In the genomic region with DNA sequence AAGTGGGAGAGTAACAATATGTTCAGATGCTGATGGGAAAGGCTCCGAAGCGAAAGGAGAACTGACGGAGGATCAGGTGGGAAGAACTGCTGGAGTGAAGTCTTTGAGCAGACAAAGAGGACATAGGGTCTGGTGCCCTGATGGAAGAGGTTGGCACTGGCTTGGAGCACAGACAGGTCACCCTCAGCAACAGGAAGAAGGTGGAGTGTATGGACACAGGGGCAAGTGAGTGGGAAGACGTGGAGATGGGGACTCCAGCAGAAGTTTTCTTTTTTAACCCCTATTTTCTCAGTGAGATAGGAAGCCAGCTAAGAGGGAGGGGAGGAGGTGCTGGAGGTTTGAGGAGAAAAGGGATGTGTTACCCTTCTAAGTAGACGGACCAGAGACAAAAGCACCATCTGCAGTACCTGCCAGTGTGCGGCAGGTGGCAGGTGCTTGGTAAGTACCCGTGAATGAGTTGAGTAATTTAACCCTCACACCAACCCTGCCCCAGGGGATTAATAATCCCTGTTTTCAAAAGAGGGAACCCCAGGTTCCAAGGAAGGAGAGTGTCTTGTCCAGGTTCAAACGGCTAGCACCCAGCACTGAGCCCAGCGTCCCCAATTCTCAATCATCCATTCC, we compare ENCODE assay signal across 9 cellular contexts. TPM values are rescaled to one million over a fixed set of nuclear protein-coding genes. Genes with fewer than 3 reads are reported as not detected.
DNase-seq lines count a peak whose midpoint lies in the region; ATAC-seq and TF ChIP-seq lines count a peak whose summit lies in the region.
"Had no signal": no experiment of that assay in that cellular context is flagged by ENCODE, and none has a peak within 500 bp of the region (broad histone marks: within the 10 kb centered on the region; RNA-seq: fewer than 3 reads in every experiment).

No MANE protein-coding gene starts in this region.

- no peaks in the 10 kb centered on the region for H3K4me1 ChIP-seq in effector memory CD4-positive, alpha-beta T cell (ENCODE audit: control insufficient read depth, insufficient read depth, low read length, poor library complexity, severe bottlenecking)

- H3K4me3 ChIP-seq in choroid plexus epithelial cell (ENCODE audit: low read depth, low read length) (no peak overlapping the region), retinal pigment epithelial cell (ENCODE audit: low read length) (no peak overlapping the region)
- H3K4me3 ChIP-seq in effector memory CD4-positive, alpha-beta T cell (ENCODE audit: insufficient read depth, low read depth, low read length, poor library complexity, severe bottlenecking), result no peak overlapping the region

- H3K9me3 ChIP-seq in effector memory CD4-positive, alpha-beta T cell (ENCODE audit: control insufficient read depth, low read length), result no peaks in the 10 kb centered on the region

- ATAC-seq in HG03025 (IDR thresholded peaks at IDR 0.05; ENCODE audit: low FRiP score, unreplicated experiment), result no peak

- no peaks in the 10 kb centered on the region for H3K36me3 ChIP-seq in effector memory CD4-positive, alpha-beta T cell (ENCODE audit: control insufficient read depth, insufficient read depth, low read length)

- H3K27ac ChIP-seq in effector memory CD4-positive, alpha-beta T cell (ENCODE audit: insufficient read depth, low read length, poor library complexity, severe bottlenecking), result no peak overlapping the region

- DNase-seq in NCI-H748 (lab: John Stamatoyannopoulos, UW; ENCODE audit: unreplicated experiment), result peak; percentile 72
- DNase-seq in NCI-H748 treated with DMSO at 0.1 percent for 48 hours (lab: John Stamatoyannopoulos, UW), result no peak
- DNase-seq in NCI-H510A treated with DMSO at 0.1 percent for 48 hours (lab: John Stamatoyannopoulos, UW), result peak; percentile 16
- peak; percentile 81 for DNase-seq in choroid plexus epithelial cell (ENCODE audit: low read depth)
- no peak for DNase-seq in retinal pigment epithelial cell (ENCODE audit: low read depth)
- no peak for DNase-seq in mesenteric fat pad (ENCODE audit: low spot score)
- no peak for DNase-seq in effector memory CD4-positive, alpha-beta T cell

- no peaks in the 10 kb centered on the region for H3K27me3 ChIP-seq in effector memory CD4-positive, alpha-beta T cell (replicated peaks; ENCODE audit: control insufficient read depth, insufficient read depth, low read length, poor library complexity, severe bottlenecking)

- TF ChIP-seq CTCF in choroid plexus epithelial cell (conservative IDR thresholded peaks at IDR 0.05; ENCODE audit: low read depth, low read length) (peak; percentile 73), retinal pigment epithelial cell (conservative IDR thresholded peaks at IDR 0.05; ENCODE audit: low read depth, low read length) (peak; percentile 78)

RNA-seq across cellular contexts. Expression of gene HAS1, which starts 11.2 kb away (rescaled TPM):
- 31.7 TPM for total RNA-seq in mesenteric fat pad
- total RNA-seq: NCI-H460 had no signal

RNA-seq across cellular contexts. Expression of gene SPACA6, which starts 19.4 kb away (rescaled TPM):
- total RNA-seq in mesenteric fat pad, result 24.0 TPM

RNA-seq across cellular contexts. Expression of gene FPR1, which starts 39.1 kb away (rescaled TPM):
- total RNA-seq in mesenteric fat pad, result 97.6 TPM
- total RNA-seq: NCI-H460 had no signal

RNA-seq across cellular contexts. Expression of gene FPR2, which starts 48.4 kb away (rescaled TPM):
- 11.4 TPM for total RNA-seq in mesenteric fat pad
- total RNA-seq: NCI-H460 had no signal

Comparison
In these comparisons a context has a peak if more than half of its experiments do, and no peak if none do; other contexts are left out.
1. DNase-seq: peak in NCI-H748 (single experiment), NCI-H510A treated with DMSO at 0.1 percent for 48 hours (single experiment) and choroid plexus epithelial cell (single experiment); none in NCI-H748 treated with DMSO at 0.1 percent for 48 hours (single experiment), retinal pigment epithelial cell (single experiment), mesenteric fat pad (single experiment) and effector memory CD4-positive, alpha-beta T cell (0 of 3).